Comparison of ENCODE assay signal across 1 cellular context in the genomic region with DNA sequence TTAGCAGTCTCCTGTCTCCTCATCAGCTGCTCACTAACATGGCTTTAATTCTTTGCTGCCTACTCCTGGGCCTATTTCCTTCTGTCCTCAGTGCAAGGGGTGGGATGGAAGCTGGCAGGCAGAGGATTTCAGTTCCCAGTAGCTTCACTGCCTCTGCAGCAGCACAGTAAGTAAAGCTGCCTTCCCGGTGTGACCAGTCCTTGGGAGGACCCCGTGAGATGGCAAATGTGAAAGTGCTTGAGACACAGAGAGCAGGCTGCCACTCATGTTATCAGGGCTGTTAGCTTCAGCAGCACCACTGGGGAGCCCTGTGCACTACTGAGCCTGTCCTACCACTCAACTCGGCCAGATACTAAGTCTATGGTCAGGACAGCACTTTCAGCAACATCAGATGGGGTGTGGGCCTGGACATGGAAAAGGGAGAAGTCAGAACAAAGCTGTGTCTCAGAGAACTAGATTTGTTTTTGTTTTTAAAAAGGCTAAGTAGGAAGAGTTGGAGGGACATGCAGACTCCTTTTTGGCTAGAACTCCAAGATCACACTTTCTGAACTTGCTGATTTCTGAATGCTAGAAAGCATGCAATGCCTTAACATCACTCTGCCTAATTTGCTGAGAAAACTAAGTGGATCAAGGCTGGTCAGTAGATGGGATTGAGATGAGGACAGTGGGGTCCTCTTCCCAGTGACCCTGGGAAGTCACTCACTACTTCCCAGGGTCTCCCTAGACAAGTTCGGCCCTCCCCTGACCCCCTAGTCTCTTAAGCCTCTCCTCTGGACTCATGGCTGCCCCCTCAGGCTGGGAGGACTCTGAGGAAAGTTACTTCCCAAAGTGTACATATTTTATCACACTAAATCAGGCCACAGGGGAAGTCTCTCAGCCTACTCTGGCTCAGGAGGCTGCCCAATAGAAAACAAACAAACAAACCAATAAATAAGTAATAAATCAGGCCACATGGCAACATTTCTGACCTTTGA.
TF ChIP-seq lines count a peak whose summit lies in the region.

No MANE protein-coding gene starts in this region.

TF ChIP-seq in HepG2, 621 proteins besides CTCF, POLR2A, EP300 and RAD21 (continued from another document and continues in another):
- TF ChIP-seq, protein P1, sequence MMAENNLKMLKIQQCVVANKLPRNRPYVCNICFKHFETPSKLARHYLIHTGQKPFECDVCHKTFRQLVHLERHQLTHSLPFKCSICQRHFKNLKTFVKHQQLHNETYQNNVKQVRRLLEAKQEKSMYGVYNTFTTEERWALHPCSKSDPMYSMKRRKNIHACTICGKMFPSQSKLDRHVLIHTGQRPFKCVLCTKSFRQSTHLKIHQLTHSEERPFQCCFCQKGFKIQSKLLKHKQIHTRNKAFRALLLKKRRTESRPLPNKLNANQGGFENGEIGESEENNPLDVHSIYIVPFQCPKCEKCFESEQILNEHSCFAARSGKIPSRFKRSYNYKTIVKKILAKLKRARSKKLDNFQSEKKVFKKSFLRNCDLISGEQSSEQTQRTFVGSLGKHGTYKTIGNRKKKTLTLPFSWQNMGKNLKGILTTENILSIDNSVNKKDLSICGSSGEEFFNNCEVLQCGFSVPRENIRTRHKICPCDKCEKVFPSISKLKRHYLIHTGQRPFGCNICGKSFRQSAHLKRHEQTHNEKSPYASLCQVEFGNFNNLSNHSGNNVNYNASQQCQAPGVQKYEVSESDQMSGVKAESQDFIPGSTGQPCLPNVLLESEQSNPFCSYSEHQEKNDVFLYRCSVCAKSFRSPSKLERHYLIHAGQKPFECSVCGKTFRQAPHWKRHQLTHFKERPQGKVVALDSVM (CRISPR knock-in tag; IDR thresholded peaks at IDR 0.05) = no peak
- TF ChIP-seq, protein P2, sequence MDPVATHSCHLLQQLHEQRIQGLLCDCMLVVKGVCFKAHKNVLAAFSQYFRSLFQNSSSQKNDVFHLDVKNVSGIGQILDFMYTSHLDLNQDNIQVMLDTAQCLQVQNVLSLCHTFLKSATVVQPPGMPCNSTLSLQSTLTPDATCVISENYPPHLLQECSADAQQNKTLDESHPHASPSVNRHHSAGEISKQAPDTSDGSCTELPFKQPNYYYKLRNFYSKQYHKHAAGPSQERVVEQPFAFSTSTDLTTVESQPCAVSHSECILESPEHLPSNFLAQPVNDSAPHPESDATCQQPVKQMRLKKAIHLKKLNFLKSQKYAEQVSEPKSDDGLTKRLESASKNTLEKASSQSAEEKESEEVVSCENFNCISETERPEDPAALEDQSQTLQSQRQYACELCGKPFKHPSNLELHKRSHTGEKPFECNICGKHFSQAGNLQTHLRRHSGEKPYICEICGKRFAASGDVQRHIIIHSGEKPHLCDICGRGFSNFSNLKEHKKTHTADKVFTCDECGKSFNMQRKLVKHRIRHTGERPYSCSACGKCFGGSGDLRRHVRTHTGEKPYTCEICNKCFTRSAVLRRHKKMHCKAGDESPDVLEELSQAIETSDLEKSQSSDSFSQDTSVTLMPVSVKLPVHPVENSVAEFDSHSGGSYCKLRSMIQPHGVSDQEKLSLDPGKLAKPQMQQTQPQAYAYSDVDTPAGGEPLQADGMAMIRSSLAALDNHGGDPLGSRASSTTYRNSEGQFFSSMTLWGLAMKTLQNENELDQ (CRISPR knock-in tag; IDR thresholded peaks at IDR 0.05; ENCODE audit: borderline replicate concordance) = no peak; the same call in 1 of the 2 replicates
- TF ChIP-seq, protein P3, sequence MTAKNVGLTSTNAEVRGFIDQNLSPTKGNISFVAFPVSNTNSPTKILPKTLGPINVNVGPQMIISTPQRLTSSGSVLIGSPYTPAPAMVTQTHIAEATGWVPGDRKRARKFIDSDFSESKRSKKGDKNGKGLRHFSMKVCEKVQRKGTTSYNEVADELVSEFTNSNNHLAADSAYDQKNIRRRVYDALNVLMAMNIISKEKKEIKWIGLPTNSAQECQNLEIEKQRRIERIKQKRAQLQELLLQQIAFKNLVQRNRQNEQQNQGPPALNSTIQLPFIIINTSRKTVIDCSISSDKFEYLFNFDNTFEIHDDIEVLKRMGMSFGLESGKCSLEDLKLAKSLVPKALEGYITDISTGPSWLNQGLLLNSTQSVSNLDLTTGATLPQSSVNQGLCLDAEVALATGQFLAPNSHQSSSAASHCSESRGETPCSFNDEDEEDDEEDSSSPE (CRISPR knock-in tag; IDR thresholded peaks at IDR 0.05) = no peak
- TF ChIP-seq SP1 (IDR thresholded peaks at IDR 0.05) (no peak), SP1 (CRISPR knock-in tag; IDR thresholded peaks at IDR 0.05) (peak; percentile 7; the same call in 1 of the 2 replicates), ZBTB7A (CRISPR knock-in tag; IDR thresholded peaks at IDR 0.05) (peak; percentile 87; the same call in 1 of the 2 replicates), YEATS4 (CRISPR knock-in tag; IDR thresholded peaks at IDR 0.05; ENCODE audit: borderline replicate concordance) (no peak), ZNF124 (CRISPR knock-in tag; IDR thresholded peaks at IDR 0.05) (0 out of 2 replicates have a peak, but pooled peaks have one; percentile 52), ZBTB37 (CRISPR knock-in tag; IDR thresholded peaks at IDR 0.05) (no peak), FOXP4 (CRISPR knock-in tag; IDR thresholded peaks at IDR 0.05) (no peak), TOPORS (CRISPR knock-in tag; IDR thresholded peaks at IDR 0.05) (0 out of 2 replicates have a peak, but pooled peaks have one; percentile 37), GATA4 (IDR thresholded peaks at IDR 0.05; ENCODE audit: borderline replicate concordance, low read depth) (no peak), NFE2L1 (CRISPR knock-in tag; IDR thresholded peaks at IDR 0.05; ENCODE audit: borderline replicate concordance) (no peak), NPAS2 (CRISPR knock-in tag; IDR thresholded peaks at IDR 0.05; ENCODE audit: borderline replicate concordance) (no peak), ZNF598 (CRISPR knock-in tag; IDR thresholded peaks at IDR 0.05; ENCODE audit: borderline replicate concordance) (peak; percentile 41; the same call in 1 of the 2 replicates), ATF1 (CRISPR knock-in tag; IDR thresholded peaks at IDR 0.05) (no peak), MAFK (conservative IDR thresholded peaks at IDR 0.05 in 1 of 2, IDR thresholded peaks at IDR 0.05 in 1 of 2; ENCODE audit: low read length in 2 of 2) (no peak), ZNF639 (CRISPR knock-in tag; conservative IDR thresholded peaks at IDR 0.05) (peak; percentile 71), ZNF589 (CRISPR knock-in tag; conservative IDR thresholded peaks at IDR 0.05) (0 out of 2 replicates have a peak, but pooled peaks have one; percentile 27), TAF1 (CRISPR knock-in tag; IDR thresholded peaks at IDR 0.05) (peak; percentile 58), ZNF138 (CRISPR knock-in tag; IDR thresholded peaks at IDR 0.05; ENCODE audit: low read depth) (0 out of 2 replicates have a peak, but pooled peaks have one; percentile 17), ZNF577 (CRISPR knock-in tag; IDR thresholded peaks at IDR 0.05; ENCODE audit: borderline replicate concordance, low read depth) (no peak), MBNL3 (CRISPR knock-in tag; conservative IDR thresholded peaks at IDR 0.05) (no peak), DMAP1 (CRISPR knock-in tag; IDR thresholded peaks at IDR 0.05) (peak; percentile 60; the same call in 1 of the 2 replicates), ZSCAN29 (CRISPR knock-in tag; conservative IDR thresholded peaks at IDR 0.05) (no peak), MEF2D (CRISPR knock-in tag; IDR thresholded peaks at IDR 0.05) (0 out of 2 replicates have a peak, but pooled peaks have one; percentile 10), ZBTB26 (CRISPR knock-in tag; IDR thresholded peaks at IDR 0.05; ENCODE audit: borderline replicate concordance) (0 out of 2 replicates have a peak, but pooled peaks have one; percentile 6), ZSCAN25 (CRISPR knock-in tag; IDR thresholded peaks at IDR 0.05) (no peak), HNRNPH1 (optimal IDR thresholded peaks at IDR 0.05; ENCODE audit: low read depth, low read length) (no peak), SAP130 (CRISPR knock-in tag; IDR thresholded peaks at IDR 0.05; ENCODE audit: low read depth) (peak; percentile 72; the same call in 1 of the 2 replicates), NCOA2 (CRISPR knock-in tag; IDR thresholded peaks at IDR 0.05) (0 out of 2 replicates have a peak, but pooled peaks have one; percentile 24), KAT7 (CRISPR knock-in tag; IDR thresholded peaks at IDR 0.05; ENCODE audit: borderline replicate concordance) (peak; percentile 74; the same call in 1 of the 2 replicates), ZNF350 (CRISPR knock-in tag; IDR thresholded peaks at IDR 0.05; ENCODE audit: borderline replicate concordance, low read depth) (peak; percentile 53; the same call in 1 of the 2 replicates)
- TF ChIP-seq, protein P4, sequence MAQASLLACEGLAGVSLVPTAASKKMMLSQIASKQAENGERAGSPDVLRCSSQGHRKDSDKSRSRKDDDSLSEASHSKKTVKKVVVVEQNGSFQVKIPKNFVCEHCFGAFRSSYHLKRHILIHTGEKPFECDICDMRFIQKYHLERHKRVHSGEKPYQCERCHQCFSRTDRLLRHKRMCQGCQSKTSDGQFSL (CRISPR knock-in tag; IDR thresholded peaks at IDR 0.05) = no peak
- TF ChIP-seq, protein P5, sequence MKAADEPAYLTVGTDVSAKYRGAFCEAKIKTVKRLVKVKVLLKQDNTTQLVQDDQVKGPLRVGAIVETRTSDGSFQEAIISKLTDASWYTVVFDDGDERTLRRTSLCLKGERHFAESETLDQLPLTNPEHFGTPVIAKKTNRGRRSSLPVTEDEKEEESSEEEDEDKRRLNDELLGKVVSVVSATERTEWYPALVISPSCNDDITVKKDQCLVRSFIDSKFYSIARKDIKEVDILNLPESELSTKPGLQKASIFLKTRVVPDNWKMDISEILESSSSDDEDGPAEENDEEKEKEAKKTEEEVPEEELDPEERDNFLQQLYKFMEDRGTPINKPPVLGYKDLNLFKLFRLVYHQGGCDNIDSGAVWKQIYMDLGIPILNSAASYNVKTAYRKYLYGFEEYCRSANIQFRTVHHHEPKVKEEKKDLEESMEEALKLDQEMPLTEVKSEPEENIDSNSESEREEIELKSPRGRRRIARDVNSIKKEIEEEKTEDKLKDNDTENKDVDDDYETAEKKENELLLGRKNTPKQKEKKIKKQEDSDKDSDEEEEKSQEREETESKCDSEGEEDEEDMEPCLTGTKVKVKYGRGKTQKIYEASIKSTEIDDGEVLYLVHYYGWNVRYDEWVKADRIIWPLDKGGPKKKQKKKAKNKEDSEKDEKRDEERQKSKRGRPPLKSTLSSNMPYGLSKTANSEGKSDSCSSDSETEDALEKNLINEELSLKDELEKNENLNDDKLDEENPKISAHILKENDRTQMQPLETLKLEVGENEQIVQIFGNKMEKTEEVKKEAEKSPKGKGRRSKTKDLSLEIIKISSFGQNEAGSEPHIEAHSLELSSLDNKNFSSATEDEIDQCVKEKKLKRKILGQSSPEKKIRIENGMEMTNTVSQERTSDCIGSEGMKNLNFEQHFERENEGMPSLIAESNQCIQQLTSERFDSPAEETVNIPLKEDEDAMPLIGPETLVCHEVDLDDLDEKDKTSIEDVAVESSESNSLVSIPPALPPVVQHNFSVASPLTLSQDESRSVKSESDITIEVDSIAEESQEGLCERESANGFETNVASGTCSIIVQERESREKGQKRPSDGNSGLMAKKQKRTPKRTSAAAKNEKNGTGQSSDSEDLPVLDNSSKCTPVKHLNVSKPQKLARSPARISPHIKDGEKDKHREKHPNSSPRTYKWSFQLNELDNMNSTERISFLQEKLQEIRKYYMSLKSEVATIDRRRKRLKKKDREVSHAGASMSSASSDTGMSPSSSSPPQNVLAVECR (CRISPR knock-in tag; IDR thresholded peaks at IDR 0.05; ENCODE audit: borderline replicate concordance) = peak; percentile 41
- TF ChIP-seq, protein P6, sequence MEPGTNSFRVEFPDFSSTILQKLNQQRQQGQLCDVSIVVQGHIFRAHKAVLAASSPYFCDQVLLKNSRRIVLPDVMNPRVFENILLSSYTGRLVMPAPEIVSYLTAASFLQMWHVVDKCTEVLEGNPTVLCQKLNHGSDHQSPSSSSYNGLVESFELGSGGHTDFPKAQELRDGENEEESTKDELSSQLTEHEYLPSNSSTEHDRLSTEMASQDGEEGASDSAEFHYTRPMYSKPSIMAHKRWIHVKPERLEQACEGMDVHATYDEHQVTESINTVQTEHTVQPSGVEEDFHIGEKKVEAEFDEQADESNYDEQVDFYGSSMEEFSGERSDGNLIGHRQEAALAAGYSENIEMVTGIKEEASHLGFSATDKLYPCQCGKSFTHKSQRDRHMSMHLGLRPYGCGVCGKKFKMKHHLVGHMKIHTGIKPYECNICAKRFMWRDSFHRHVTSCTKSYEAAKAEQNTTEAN (CRISPR knock-in tag; conservative IDR thresholded peaks at IDR 0.05) = peak; percentile 53; the same call in 1 of the 2 replicates
